ENCODE assay signal across 8 cellular contexts in genomic region chr1:43549921-43550597, GRCh38. TPM values are rescaled to one million over a fixed set of nuclear protein-coding genes. Genes with fewer than 3 reads are reported as not detected.
DNase-seq lines count a peak whose midpoint lies in the region; ATAC-seq lines count a peak whose summit lies in the region.

No MANE protein-coding gene starts in this region.

- H3K4me1 ChIP-seq in iPS-20b (ENCODE audit: insufficient read depth, low read length): peaks cover 44% of the 10 kb centered on the region

- in situ Hi-C loops in ACHN (cut with HindIII; ENCODE audit: low pct_ligation_motif_present, low pct_unique_long_range_greater_than_20kb, low sequenced_read_pairs): no loop called here

- H3K9ac ChIP-seq in iPS-20b (ENCODE audit: low read depth, low read length): peak overlapping the region; percentile 87

- H3K9me3 Mint-ChIP-seq in activated naive CD8-positive, alpha-beta T cell (ENCODE audit: low read depth): no peaks in the 10 kb centered on the region
- no peaks in the 10 kb centered on the region for H3K9me3 Mint-ChIP-seq in activated naive CD8-positive, alpha-beta T cell treated with anti-CD3 and anti-CD28 coated beads, Interleukin-2, amount 50 U/mL, for 24 hours
- H3K9me3 Mint-ChIP-seq in activated CD8-positive, alpha-beta T cell treated with anti-CD3 and anti-CD28 coated beads, Interleukin-2, amount 10 ng/mL, durations not matched to agents 7 days and 5 days (ENCODE audit: insufficient read depth): no peaks in the 10 kb centered on the region
- H3K9me3 Mint-ChIP-seq in stimulated activated naive CD8-positive, alpha-beta T cell treated with anti-CD3 and anti-CD28 coated beads, Interleukin-15, amount 100 ng/mL, for 72 hours: no peaks in the 10 kb centered on the region

- peaks cover 8% of the 10 kb centered on the region for H3K27me3 Mint-ChIP-seq in activated naive CD8-positive, alpha-beta T cell
- H3K27me3 Mint-ChIP-seq in activated naive CD8-positive, alpha-beta T cell treated with anti-CD3 and anti-CD28 coated beads, Interleukin-2, amount 50 U/mL, for 24 hours: peaks cover 18% of the 10 kb centered on the region
- peaks cover 9% of the 10 kb centered on the region for H3K27me3 Mint-ChIP-seq in activated CD8-positive, alpha-beta T cell treated with anti-CD3 and anti-CD28 coated beads, Interleukin-2, amount 10 ng/mL, durations not matched to agents 7 days and 5 days (ENCODE audit: low read depth)
- H3K27me3 Mint-ChIP-seq in stimulated activated naive CD8-positive, alpha-beta T cell treated with anti-CD3 and anti-CD28 coated beads, Interleukin-15, amount 100 ng/mL, for 72 hours: peaks cover 49% of the 10 kb centered on the region

- no peak overlapping the region for H3K27ac Mint-ChIP-seq in activated naive CD8-positive, alpha-beta T cell
- no peak overlapping the region for H3K27ac Mint-ChIP-seq in activated naive CD8-positive, alpha-beta T cell treated with anti-CD3 and anti-CD28 coated beads, Interleukin-2, amount 50 U/mL, for 24 hours
- H3K27ac Mint-ChIP-seq in activated CD8-positive, alpha-beta T cell treated with anti-CD3 and anti-CD28 coated beads, Interleukin-2, amount 10 ng/mL, durations not matched to agents 7 days and 5 days: no peak overlapping the region
- H3K27ac Mint-ChIP-seq in stimulated activated naive CD8-positive, alpha-beta T cell treated with anti-CD3 and anti-CD28 coated beads, Interleukin-15, amount 100 ng/mL, for 72 hours: peak overlapping the region in 1 of 2 donors; percentile 91

- ATAC-seq in activated naive CD8-positive, alpha-beta T cell treated with anti-CD3 and anti-CD28 coated beads, Interleukin-2, amount 50 U/mL, for 24 hours: no peak
- peak; percentile 66 for ATAC-seq in activated CD8-positive, alpha-beta T cell treated with anti-CD3 and anti-CD28 coated beads, Interleukin-2, amount 10 ng/mL, durations not matched to agents 7 days and 5 days
- ATAC-seq in stimulated activated naive CD8-positive, alpha-beta T cell treated with anti-CD3 and anti-CD28 coated beads, Interleukin-15, amount 100 ng/mL, for 72 hours: no peak
- ATAC-seq in GM21529 (IDR thresholded peaks at IDR 0.05; ENCODE audit: unreplicated experiment): no peak

- peak overlapping the region; percentile 71 for H3K4me3 ChIP-seq in iPS-20b (ENCODE audit: low read length)

- POLR2A ChIA-PET in activated CD8-positive, alpha-beta T cell treated with anti-CD3 and anti-CD28 coated beads, Interleukin-2, amount 10 ng/mL, durations not matched to agents 7 days and 5 days (lab: Charles Lee): interaction anchor here (0.5 kb wide), 1 partner anchor 121 kb away, joined by 3 read pairs; no protein-coding TSS in a partner anchor

- H3K9me3 ChIP-seq in iPS-20b (ENCODE audit: insufficient read depth, low read depth, low read length): no peaks in the 10 kb centered on the region

- no peak for DNase-seq in activated naive CD8-positive, alpha-beta T cell treated with anti-CD3 and anti-CD28 coated beads, Interleukin-2, amount 50 U/mL, for 24 hours
- DNase-seq in activated CD8-positive, alpha-beta T cell treated with anti-CD3 and anti-CD28 coated beads, Interleukin-2, amount 10 ng/mL, durations not matched to agents 7 days and 5 days: peak; percentile 44
- no peak for DNase-seq in stimulated activated naive CD8-positive, alpha-beta T cell treated with anti-CD3 and anti-CD28 coated beads, Interleukin-15, amount 100 ng/mL, for 72 hours
- DNase-seq in H4 (ENCODE audit: low spot score) (no peak), ACHN (no peak)

- peak overlapping the region; percentile 94 for H3K27ac ChIP-seq in iPS-20b (ENCODE audit: low read length)

- CTCF ChIA-PET in activated CD8-positive, alpha-beta T cell treated with anti-CD3 and anti-CD28 coated beads, Interleukin-2, amount 10 ng/mL, durations not matched to agents 7 days and 5 days (lab: Charles Lee): interaction anchor here (0.7 kb wide), 1 partner anchor 20 kb away, joined by 3 read pairs; no protein-coding TSS in a partner anchor

- H3K36me3 Mint-ChIP-seq in activated naive CD8-positive, alpha-beta T cell: no peaks in the 10 kb centered on the region
- H3K36me3 Mint-ChIP-seq in activated naive CD8-positive, alpha-beta T cell treated with anti-CD3 and anti-CD28 coated beads, Interleukin-2, amount 50 U/mL, for 24 hours (ENCODE audit: low read depth): no peaks in the 10 kb centered on the region
- H3K36me3 Mint-ChIP-seq in activated CD8-positive, alpha-beta T cell treated with anti-CD3 and anti-CD28 coated beads, Interleukin-2, amount 10 ng/mL, durations not matched to agents 7 days and 5 days (ENCODE audit: low read depth): no peaks in the 10 kb centered on the region

- H3K36me3 ChIP-seq in iPS-20b (ENCODE audit: insufficient read depth, low read depth, low read length): peaks cover 46% of the 10 kb centered on the region

- peaks cover 10% of the 10 kb centered on the region for H3K4me1 Mint-ChIP-seq in activated naive CD8-positive, alpha-beta T cell (ENCODE audit: low read depth)
- peaks cover 4% of the 10 kb centered on the region for H3K4me1 Mint-ChIP-seq in activated naive CD8-positive, alpha-beta T cell treated with anti-CD3 and anti-CD28 coated beads, Interleukin-2, amount 50 U/mL, for 24 hours
- peaks cover 8% of the 10 kb centered on the region for H3K4me1 Mint-ChIP-seq in activated CD8-positive, alpha-beta T cell treated with anti-CD3 and anti-CD28 coated beads, Interleukin-2, amount 10 ng/mL, durations not matched to agents 7 days and 5 days (ENCODE audit: low read depth)
- peaks cover 6% of the 10 kb centered on the region for H3K4me1 Mint-ChIP-seq in stimulated activated naive CD8-positive, alpha-beta T cell treated with anti-CD3 and anti-CD28 coated beads, Interleukin-15, amount 100 ng/mL, for 72 hours

- H3K27me3 ChIP-seq in iPS-20b (ENCODE audit: insufficient read depth, low read length): no peaks in the 10 kb centered on the region

- H3K4me3 Mint-ChIP-seq in activated naive CD8-positive, alpha-beta T cell: peak overlapping the region; percentile 44
- H3K4me3 Mint-ChIP-seq in activated naive CD8-positive, alpha-beta T cell treated with anti-CD3 and anti-CD28 coated beads, Interleukin-2, amount 50 U/mL, for 24 hours: no peak overlapping the region
- H3K4me3 Mint-ChIP-seq in activated CD8-positive, alpha-beta T cell treated with anti-CD3 and anti-CD28 coated beads, Interleukin-2, amount 10 ng/mL, durations not matched to agents 7 days and 5 days: peak overlapping the region; percentile 30
- peak overlapping the region; percentile 43 to 76 for H3K4me3 Mint-ChIP-seq in stimulated activated naive CD8-positive, alpha-beta T cell treated with anti-CD3 and anti-CD28 coated beads, Interleukin-15, amount 100 ng/mL, for 72 hours

RNA-seq across cellular contexts. Expression of gene PTPRF, which starts 19.4 kb away (rescaled TPM):
- under 1 TPM; 0.61 to 0.65 TPM for total RNA-seq in activated CD8-positive, alpha-beta T cell treated with anti-CD3 and anti-CD28 coated beads, Interleukin-2, amount 10 ng/mL, durations not matched to agents 7 days and 5 days
- 8.5 and 11.6 TPM in 2 replicates for total RNA-seq in H4 (2014; rRNA removed; shearing (Covaris generic))
